ENCODE assay signal across 18 cellular contexts in genomic region chr1:245356891-245357585, GRCh38.
"Had no signal": no experiment of that assay in that cellular context is flagged by ENCODE, and none has a peak within 500 bp of the region (broad histone marks: within the 10 kb centered on the region; RNA-seq: fewer than 3 reads in every experiment).

No MANE protein-coding gene starts in this region.

- H3K4me1 Mint-ChIP-seq: memory B cell had no signal

- H3K27ac ChIP-seq: epithelial cell of prostate, heart right ventricle, upper lobe of right lung had no signal

- H3K36me3 Mint-ChIP-seq: activated naive CD4-positive, alpha-beta T cell treated with anti-CD3 and anti-CD28 coated beads, Interleukin-2, amount 50 U/mL, for 72 hours; brain; memory B cell; naive thymus-derived CD8-positive, alpha-beta T cell had no signal

- H3K4me1 ChIP-seq: heart right ventricle, upper lobe of right lung had no signal

- DNase-seq: activated CD4-positive, alpha-beta T cell treated with anti-CD3 and anti-CD28 coated beads for 4 hours; activated CD8-positive, alpha-beta T cell treated with anti-CD3 and anti-CD28 coated beads for 36 hours; activated effector memory CD4-positive, alpha-beta T cell treated with anti-CD3 and anti-CD28 coated beads, Interleukin-2, amount 50 U/mL, for 16 hours; activated T-cell treated with anti-CD3 and anti-CD28 coated beads, Interleukin-2, amount 50 U/mL, for 48 hours; effector memory CD4-positive, alpha-beta T cell; heart right ventricle; left ventricle myocardium superior; naive thymus-derived CD8-positive, alpha-beta T cell; nucleus accumbens; right cardiac atrium; small intestine; stimulated activated naive CD8-positive, alpha-beta T cell treated with anti-CD3 and anti-CD28 coated beads, Interleukin-15, amount 100 ng/mL, for 72 hours; upper lobe of right lung had no signal

- H3K27me3 Mint-ChIP-seq: brain had no signal

- ATAC-seq: activated CD8-positive, alpha-beta T cell treated with anti-CD3 and anti-CD28 coated beads for 36 hours; activated naive CD4-positive, alpha-beta T cell treated with anti-CD3 and anti-CD28 coated beads, Interleukin-2, amount 50 U/mL, for 72 hours; heart right ventricle; left ventricle myocardium superior; naive thymus-derived CD8-positive, alpha-beta T cell; right cardiac atrium; stimulated activated naive CD8-positive, alpha-beta T cell treated with anti-CD3 and anti-CD28 coated beads, Interleukin-15, amount 100 ng/mL, for 72 hours; upper lobe of right lung had no signal

- H3K9me3 Mint-ChIP-seq: activated CD8-positive, alpha-beta T cell treated with anti-CD3 and anti-CD28 coated beads for 36 hours; activated naive CD4-positive, alpha-beta T cell treated with anti-CD3 and anti-CD28 coated beads, Interleukin-2, amount 50 U/mL, for 72 hours; brain; memory B cell; naive thymus-derived CD8-positive, alpha-beta T cell; stimulated activated naive CD8-positive, alpha-beta T cell treated with anti-CD3 and anti-CD28 coated beads, Interleukin-15, amount 100 ng/mL, for 72 hours; T-helper 1 cell treated with Interleukin-12 subunit alpha and Interleukin-12 subunit beta and Interleukin-4 antibody, amounts not matched to agents 30 μg/mL and 1 μg/mL, for 36 hours had no signal

- H3K9me3 ChIP-seq: heart right ventricle, upper lobe of right lung had no signal

- H3K4me3 ChIP-seq: heart right ventricle, upper lobe of right lung had no signal

- H3K27ac Mint-ChIP-seq: activated CD8-positive, alpha-beta T cell treated with anti-CD3 and anti-CD28 coated beads for 36 hours; activated naive CD4-positive, alpha-beta T cell treated with anti-CD3 and anti-CD28 coated beads, Interleukin-2, amount 50 U/mL, for 72 hours; memory B cell; T-helper 1 cell treated with Interleukin-12 subunit alpha and Interleukin-12 subunit beta and Interleukin-4 antibody, amounts not matched to agents 30 μg/mL and 1 μg/mL, for 36 hours had no signal

- H3K4me3 Mint-ChIP-seq: activated CD8-positive, alpha-beta T cell treated with anti-CD3 and anti-CD28 coated beads for 36 hours; brain; memory B cell; naive thymus-derived CD8-positive, alpha-beta T cell; stimulated activated naive CD8-positive, alpha-beta T cell treated with anti-CD3 and anti-CD28 coated beads, Interleukin-15, amount 100 ng/mL, for 72 hours; T-helper 1 cell treated with Interleukin-12 subunit alpha and Interleukin-12 subunit beta and Interleukin-4 antibody, amounts not matched to agents 30 μg/mL and 1 μg/mL, for 36 hours had no signal

- H3K27me3 ChIP-seq: upper lobe of right lung had no signal

- H3K36me3 ChIP-seq: heart right ventricle, upper lobe of right lung had no signal
